Comparison of ENCODE assay signal across 17 cellular contexts in the genomic region with DNA sequence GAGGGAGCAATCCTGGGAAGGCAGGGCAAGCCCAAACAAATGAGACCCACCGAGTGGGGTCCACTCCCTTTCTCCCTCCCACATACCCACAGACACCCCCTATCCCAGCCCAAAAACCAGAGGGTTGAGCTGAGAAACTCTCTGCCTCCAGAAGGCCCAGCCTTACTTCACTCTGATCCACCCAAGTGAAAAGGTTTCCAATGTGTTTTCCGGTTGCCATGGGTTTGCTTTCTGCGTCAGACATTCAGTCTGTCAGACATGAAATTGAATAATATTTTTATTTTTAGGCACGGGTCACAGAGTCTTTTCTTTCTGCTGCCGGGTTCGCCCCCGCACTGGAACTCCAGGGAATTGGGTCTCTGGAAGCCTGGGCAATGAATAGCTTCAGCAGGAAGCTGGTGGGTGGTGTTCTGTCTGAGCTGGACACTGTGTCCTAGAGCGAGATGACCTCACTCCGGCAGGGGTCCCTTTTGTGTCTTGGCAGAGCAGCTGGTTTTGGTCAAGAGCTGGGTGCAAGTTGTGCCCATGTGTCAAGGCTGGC.
DNase-seq lines count a peak whose midpoint lies in the region; ATAC-seq and TF ChIP-seq lines count a peak whose summit lies in the region.
"Had no signal": no experiment of that assay in that cellular context is flagged by ENCODE, and none has a peak within 500 bp of the region (broad histone marks: within the 10 kb centered on the region; RNA-seq: fewer than 3 reads in every experiment).

No MANE protein-coding gene starts in this region.

- peak; percentile 19 for DNase-seq in Daoy (ENCODE audit: low read depth)
- DNase-seq in coronary artery (ENCODE audit: low spot score) = peak; percentile 92
- peak; percentile 87 for DNase-seq in right atrium auricular region (ENCODE audit: low spot score)
- DNase-seq in skeletal muscle cell (ENCODE audit: low read depth) = peak; percentile 74
- DNase-seq in D341Med (ENCODE audit: low spot score) = no peak
- DNase-seq in activated CD4-positive, alpha-beta T cell treated with anti-CD3 and anti-CD28 coated beads for 1 hour = no peak
- no peak for DNase-seq in activated effector memory CD4-positive, alpha-beta T cell treated with Interleukin-2 at 50 U/mL for 16 hours
- DNase-seq: activated CD4-positive, alpha-beta T cell treated with anti-CD3 and anti-CD28 coated beads, Interleukin-2, amount 10 ng/mL, durations not matched to agents 24 days and 14 days; activated T-cell treated with anti-CD3 and anti-CD28 coated beads, Interleukin-2, amount 50 U/mL, for 48 hours; CD4-positive, alpha-beta T cell; foreskin keratinocyte; MM.1S; NCI-H2107; NK-92 treated with Interleukin-12 subunit alpha and Interleukin-12 subunit beta, amount 100 ng/mL, for 24 hours; stimulated activated CD4-positive, alpha-beta T cell treated with anti-CD3 and anti-CD28 coated beads, Interleukin-2, amount 100 ng/mL, for 24 hours had no signal

- peaks cover 0 to 11% of the 10 kb centered on the region in 2 donors for H3K4me1 ChIP-seq in right atrium auricular region
- H3K4me1 ChIP-seq: A549, foreskin keratinocyte had no signal

- no peaks in the 10 kb centered on the region for H3K36me3 ChIP-seq in right atrium auricular region

- TF ChIP-seq CTCF in coronary artery (IDR thresholded peaks at IDR 0.05) (no peak), right atrium auricular region (IDR thresholded peaks at IDR 0.05) (no peak)

- peaks cover 0 to 5% of the 10 kb centered on the region in 2 donors for H3K9me3 ChIP-seq in right atrium auricular region
- H3K9me3 ChIP-seq: A549 had no signal

- H3K4me3 ChIP-seq in coronary artery = no peak overlapping the region
- H3K4me3 ChIP-seq in right atrium auricular region = no peak overlapping the region
- H3K4me3 ChIP-seq in skeletal muscle cell (ENCODE audit: low read depth, low read length) = no peak overlapping the region
- H3K4me3 ChIP-seq: A549 had no signal

- no peak for ATAC-seq in GM19023 (IDR thresholded peaks at IDR 0.05; ENCODE audit: unreplicated experiment)
- ATAC-seq: A549, foreskin keratinocyte had no signal

- H3K27me3 ChIP-seq in right atrium auricular region = no peaks in the 10 kb centered on the region
- H3K27me3 ChIP-seq: foreskin keratinocyte had no signal

- H3K27ac ChIP-seq in coronary artery = peak overlapping the region; percentile 61 to 89
- peak overlapping the region; percentile 82 to 89 for H3K27ac ChIP-seq in right atrium auricular region
- H3K27ac ChIP-seq: A549, foreskin keratinocyte had no signal

Comparison
In these comparisons a context has a peak if more than half of its experiments do, and no peak if none do; other contexts are left out.
1. DNase-seq: peak in Daoy (single experiment), coronary artery (single experiment), right atrium auricular region (single experiment) and skeletal muscle cell (single experiment); none in D341Med (single experiment), activated CD4-positive, alpha-beta T cell treated with anti-CD3 and anti-CD28 coated beads for 1 hour (single experiment) and activated effector memory CD4-positive, alpha-beta T cell treated with Interleukin-2 at 50 U/mL for 16 hours (single experiment).